In the genomic region with DNA sequence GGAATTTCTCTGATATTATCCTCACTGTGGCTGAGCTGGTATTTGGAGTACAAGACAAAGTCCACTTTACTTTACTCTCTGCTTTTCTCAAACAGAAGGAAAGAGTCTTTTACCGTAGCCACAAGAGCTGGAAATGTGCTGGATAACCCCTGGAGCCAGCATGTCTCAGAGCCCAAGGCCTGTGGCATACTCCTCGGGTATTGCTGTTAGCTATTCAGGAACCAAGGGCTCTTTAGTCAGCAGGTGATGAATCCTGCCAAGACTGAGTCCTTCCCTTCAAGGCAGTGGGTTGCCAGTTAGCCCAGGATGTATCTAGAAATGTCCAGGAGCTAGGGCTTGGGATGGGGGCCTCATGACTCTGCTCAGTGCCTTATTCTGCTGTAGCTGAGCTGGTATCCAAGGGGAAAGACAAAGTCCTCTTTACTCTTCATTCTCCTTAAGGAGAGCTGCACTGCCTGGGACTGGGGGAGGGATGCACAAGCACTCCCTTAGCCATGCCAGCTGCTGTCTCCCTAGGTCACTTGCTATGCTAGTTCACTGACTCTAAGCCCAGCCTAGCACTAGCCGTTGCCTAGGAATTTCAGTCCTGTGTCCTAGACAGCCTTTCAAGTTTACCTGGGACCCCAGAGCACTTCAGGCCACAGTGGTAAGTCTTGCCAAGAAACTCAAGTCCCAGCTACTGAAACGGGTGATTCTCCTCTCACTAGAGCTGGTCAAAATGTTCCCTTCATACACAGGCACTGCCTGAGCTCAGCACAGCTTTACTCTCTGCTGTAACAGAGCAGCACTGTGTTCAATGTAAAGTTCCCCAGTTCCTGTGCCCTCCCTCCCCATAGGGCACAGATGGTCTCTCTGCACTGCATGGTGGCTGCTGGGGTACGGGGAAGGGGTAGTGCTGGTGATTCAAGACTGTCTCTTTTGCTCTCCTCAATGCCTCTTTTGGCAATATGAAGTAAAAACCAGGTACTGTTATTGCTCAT, we compare ENCODE assay signal across 20 cellular contexts.
A peak's percentile ranks its signal among the peaks of the same experiment; 100 is the strongest.
DNase-seq lines count a peak whose midpoint lies in the region; ATAC-seq, FAIRE-seq and TF ChIP-seq lines count a peak whose summit lies in the region.
"Had no signal": no experiment of that assay in that cellular context is flagged by ENCODE, and none has a peak within 500 bp of the region (broad histone marks: within the 10 kb centered on the region; RNA-seq: fewer than 3 reads in every experiment).

No MANE protein-coding gene starts in this region.

- TF ChIP-seq CTCF in bronchial epithelial cell (IDR thresholded peaks at IDR 0.05; ENCODE audit: insufficient read depth, low read length, severe bottlenecking) = no peak
- no peak for TF ChIP-seq CTCF in nephron (IDR thresholded peaks at IDR 0.05; ENCODE audit: unreplicated experiment in 3 of 3)
- no peak for TF ChIP-seq CTCF in upper lobe of right lung (IDR thresholded peaks at IDR 0.05)
- TF ChIP-seq CTCF in GM10248 (IDR thresholded peaks at IDR 0.05; ENCODE audit: control extremely low read depth, extremely low read depth, low read depth, missing control alignments) = no peak

- H3K9me3 Mint-ChIP-seq in nephron = peaks cover 8% of the 10 kb centered on the region
- H3K9me3 Mint-ChIP-seq in activated CD4-positive, alpha-beta T cell treated with anti-CD3 and anti-CD28 coated beads, Interleukin-2, amount 10 ng/mL, durations not matched to agents 24 days and 14 days = peaks cover 4% of the 10 kb centered on the region

- no peaks in the 10 kb centered on the region for H3K4me1 ChIP-seq in upper lobe of right lung

- H3K36me3 Mint-ChIP-seq in nephron (ENCODE audit: low read depth) = no peaks in the 10 kb centered on the region
- H3K36me3 Mint-ChIP-seq in activated CD4-positive, alpha-beta T cell treated with anti-CD3 and anti-CD28 coated beads, Interleukin-2, amount 10 ng/mL, durations not matched to agents 24 days and 14 days (ENCODE audit: low read depth) = no peaks in the 10 kb centered on the region

- no peak overlapping the region for H3K4me3 Mint-ChIP-seq in nephron
- H3K4me3 Mint-ChIP-seq in activated CD4-positive, alpha-beta T cell treated with anti-CD3 and anti-CD28 coated beads, Interleukin-2, amount 10 ng/mL, durations not matched to agents 24 days and 14 days = no peak overlapping the region

- H3K27me3 Mint-ChIP-seq in nephron (ENCODE audit: low read depth) = peaks cover 4% of the 10 kb centered on the region
- H3K27me3 Mint-ChIP-seq in activated CD4-positive, alpha-beta T cell treated with anti-CD3 and anti-CD28 coated beads, Interleukin-2, amount 10 ng/mL, durations not matched to agents 24 days and 14 days = no peaks in the 10 kb centered on the region

- no peak overlapping the region for H3K27ac ChIP-seq in upper lobe of right lung
- H3K27ac ChIP-seq: GM23248, PC-9, RWPE1 had no signal

- FAIRE-seq in HTR-8/SVneo (lab: Jason Lieb, UNC) = peak; percentile 77
- FAIRE-seq in bronchial epithelial cell (lab: Jason Lieb, UNC) = peak; percentile 83
- FAIRE-seq: GM12891, GM19239 had no signal

- no peaks in the 10 kb centered on the region for H3K9me3 ChIP-seq in upper lobe of right lung

- DNase-seq in HTR-8/SVneo (ENCODE audit: insufficient read length, low spot score) = no peak
- no peak for DNase-seq in bronchial epithelial cell (ENCODE audit: low read depth)
- DNase-seq in upper lobe of right lung = no peak
- DNase-seq in GM10248 (ENCODE audit: extremely low spot score) = no peak
- no peak for DNase-seq in stimulated activated CD4-positive, alpha-beta T cell treated with anti-CD3 and anti-CD28 coated beads, Interleukin-15, amount 100 ng/mL, for 24 hours
- DNase-seq in activated CD4-positive, alpha-beta T cell treated with anti-CD3 and anti-CD28 coated beads, Interleukin-2, amount 10 ng/mL, durations not matched to agents 24 days and 14 days = no peak
- no peak for DNase-seq in DMS153 (lab: John Stamatoyannopoulos, UW)
- DNase-seq: ACHN, GM23248, KBM-7, NCI-H1105 treated with DMSO at 0.1 percent for 48 hours, NCI-H1694, NCI-H226, PC-9, SIG-M5 had no signal

- H3K27me3 ChIP-seq in bronchial epithelial cell (ENCODE audit: control insufficient read depth, insufficient read depth, low read length) = no peaks in the 10 kb centered on the region
- no peaks in the 10 kb centered on the region for H3K27me3 ChIP-seq in upper lobe of right lung

- H3K4me3 ChIP-seq in bronchial epithelial cell (ENCODE audit: low read depth, low read length) = no peak overlapping the region
- H3K4me3 ChIP-seq in upper lobe of right lung = no peak overlapping the region
- H3K4me3 ChIP-seq: GM23248, PC-9 had no signal

- H3K27ac Mint-ChIP-seq in nephron = peak overlapping the region in 2 of 3 experiments; percentile 5 to 60
- no peak overlapping the region for H3K27ac Mint-ChIP-seq in activated CD4-positive, alpha-beta T cell treated with anti-CD3 and anti-CD28 coated beads, Interleukin-2, amount 10 ng/mL, durations not matched to agents 24 days and 14 days

- H3K36me3 ChIP-seq in bronchial epithelial cell (ENCODE audit: control insufficient read depth, insufficient read depth, low read length) (no peaks in the 10 kb centered on the region), upper lobe of right lung (no peaks in the 10 kb centered on the region)

- POLR2A ChIA-PET in GM10248 (lab: Yijun Ruan, JAX) = no interaction called here

- peak; percentile 22 for ATAC-seq in upper lobe of right lung
- ATAC-seq: SK-N-SH treated with all-trans-retinoic acid at 6 μM for 48 hours had no signal

- intact Hi-C loops in upper lobe of right lung (cut with DNase I) = no loop called here
- intact Hi-C loops in activated CD4-positive, alpha-beta T cell treated with anti-CD3 and anti-CD28 coated beads, Interleukin-2, amount 10 ng/mL, durations not matched to agents 24 days and 14 days (cut with micrococcal nuclease) = no loop called here

- CTCF ChIA-PET in GM10248 (lab: Yijun Ruan, JAX) = interaction anchor here (1.2 kb wide), 1 partner anchor 9 kb away, joined by 3 read pairs; no protein-coding TSS in a partner anchor

- peaks cover 14% of the 10 kb centered on the region for H3K4me1 Mint-ChIP-seq in nephron
- no peaks in the 10 kb centered on the region for H3K4me1 Mint-ChIP-seq in activated CD4-positive, alpha-beta T cell treated with anti-CD3 and anti-CD28 coated beads, Interleukin-2, amount 10 ng/mL, durations not matched to agents 24 days and 14 days
